ENCODE assay signal across 8 cellular contexts in genomic region chr4:82428969-82429727, GRCh38. TPM values are rescaled to one million over a fixed set of nuclear protein-coding genes. Genes with fewer than 3 reads are reported as not detected.
DNase-seq lines count a peak whose midpoint lies in the region; ATAC-seq and TF ChIP-seq lines count a peak whose summit lies in the region.

No MANE protein-coding gene starts in this region.

- H3K27ac Mint-ChIP-seq in dendritic cell treated with granulocyte-macrophage colony-stimulating factor and Interleukin-4, amounts not matched to agents 40 ng/mL and 50 ng/mL, for 4 days = peak overlapping the region; percentile 93

- TF ChIP-seq POLR2A in lower leg skin (IDR thresholded peaks at IDR 0.05) = peak in 1 of 2 donors; percentile 39

- no peaks in the 10 kb centered on the region for H3K27me3 Mint-ChIP-seq in dendritic cell treated with granulocyte-macrophage colony-stimulating factor and Interleukin-4, amounts not matched to agents 40 ng/mL and 50 ng/mL, for 4 days

- ATAC-seq in GM19372 (IDR thresholded peaks at IDR 0.05; ENCODE audit: low read depth, unreplicated experiment) (peak; percentile 53), HG03521 (IDR thresholded peaks at IDR 0.05; ENCODE audit: unreplicated experiment) (peak; percentile 56)

- intact Hi-C loops in dendritic cell treated with granulocyte-macrophage colony-stimulating factor and Interleukin-4, amounts not matched to agents 40 ng/mL and 50 ng/mL, for 4 days (cut with micrococcal nuclease) = loop anchor here (2.0 kb wide), 1 partner anchor 144 kb away; no protein-coding TSS in a partner anchor
- intact Hi-C loops in lower leg skin (cut with DNase I; ENCODE audit: low total_unique reads) = loop anchor here (5.0 kb wide), 1 partner anchor 57 kb away; the partner anchor contains the start of gene HNRNPD

- H3K9me3 Mint-ChIP-seq in dendritic cell treated with granulocyte-macrophage colony-stimulating factor and Interleukin-4, amounts not matched to agents 40 ng/mL and 50 ng/mL, for 4 days = no peaks in the 10 kb centered on the region

- H3K36me3 Mint-ChIP-seq in dendritic cell treated with granulocyte-macrophage colony-stimulating factor and Interleukin-4, amounts not matched to agents 40 ng/mL and 50 ng/mL, for 4 days (ENCODE audit: low read depth) = peaks cover 78% of the 10 kb centered on the region

- WGBS in lower leg skin, 2 donors = 0% methylated on average over 68 to 83 of the region's 83 CpGs

- DNase-seq in CD1c-positive myeloid dendritic cell (ENCODE audit: extremely low spot score) (peak; percentile 99), NCI-H526 treated with DMSO at 0.1 percent for 48 hours (lab: John Stamatoyannopoulos, UW) (peak; percentile 75), lower leg skin (ENCODE audit: low spot score in 2 of 2) (peak; percentile 89 to 98)
- DNase-seq in activated CD4-positive, alpha-beta T cell treated with anti-CD3 and anti-CD28 coated beads, Interleukin-2, amount 50 U/mL, for 1 hour = peak; percentile 93
- peak; percentile 88 for DNase-seq in stimulated activated CD4-positive, alpha-beta T cell treated with anti-CD3 and anti-CD28 coated beads, Interleukin-4, amount 100 ng/mL, for 48 hours (ENCODE audit: low read depth in 2 of 2)

- peak overlapping the region; percentile 93 for H3K4me3 ChIP-seq in lower leg skin (ENCODE audit: low read depth, poor library complexity, severe bottlenecking)

- no peak for TF ChIP-seq CTCF in lower leg skin (IDR thresholded peaks at IDR 0.05)

- H3K4me3 Mint-ChIP-seq in dendritic cell treated with granulocyte-macrophage colony-stimulating factor and Interleukin-4, amounts not matched to agents 40 ng/mL and 50 ng/mL, for 4 days = peak overlapping the region; percentile 87

- peaks cover 42% of the 10 kb centered on the region for H3K4me1 Mint-ChIP-seq in dendritic cell treated with granulocyte-macrophage colony-stimulating factor and Interleukin-4, amounts not matched to agents 40 ng/mL and 50 ng/mL, for 4 days (ENCODE audit: low read depth)

RNA-seq across cellular contexts. Expression of gene HNRNPDL, which starts 1.1 kb away (rescaled TPM):
- total RNA-seq in lower leg skin = 100 to 1,000 TPM in 3 of 4 donors, 10 to 100 TPM in 1; 93.6 to 124 (median 107) TPM

RNA-seq across cellular contexts. Expression of gene ENOPH1, which starts 1.2 kb away (rescaled TPM):
- 10 to 100 TPM; 21.2 to 44.3 (median 34.6) TPM for total RNA-seq in lower leg skin

RNA-seq across cellular contexts. Expression of gene HNRNPD, which starts 55.4 kb away (rescaled TPM):
- 100 to 1,000 TPM in 1 of 4 donors, 10 to 100 TPM in 3; 54.0 to 140 (median 60.4) TPM for total RNA-seq in lower leg skin

Comparison
In these comparisons a context has a peak if more than half of its experiments do, and no peak if none do; other contexts are left out.
1. Peak in every context shown above with its lines: DNase-seq, ATAC-seq and H3K4me3 ChIP-seq.